1 cellular context compared by ENCODE assay signal in the genomic region with DNA sequence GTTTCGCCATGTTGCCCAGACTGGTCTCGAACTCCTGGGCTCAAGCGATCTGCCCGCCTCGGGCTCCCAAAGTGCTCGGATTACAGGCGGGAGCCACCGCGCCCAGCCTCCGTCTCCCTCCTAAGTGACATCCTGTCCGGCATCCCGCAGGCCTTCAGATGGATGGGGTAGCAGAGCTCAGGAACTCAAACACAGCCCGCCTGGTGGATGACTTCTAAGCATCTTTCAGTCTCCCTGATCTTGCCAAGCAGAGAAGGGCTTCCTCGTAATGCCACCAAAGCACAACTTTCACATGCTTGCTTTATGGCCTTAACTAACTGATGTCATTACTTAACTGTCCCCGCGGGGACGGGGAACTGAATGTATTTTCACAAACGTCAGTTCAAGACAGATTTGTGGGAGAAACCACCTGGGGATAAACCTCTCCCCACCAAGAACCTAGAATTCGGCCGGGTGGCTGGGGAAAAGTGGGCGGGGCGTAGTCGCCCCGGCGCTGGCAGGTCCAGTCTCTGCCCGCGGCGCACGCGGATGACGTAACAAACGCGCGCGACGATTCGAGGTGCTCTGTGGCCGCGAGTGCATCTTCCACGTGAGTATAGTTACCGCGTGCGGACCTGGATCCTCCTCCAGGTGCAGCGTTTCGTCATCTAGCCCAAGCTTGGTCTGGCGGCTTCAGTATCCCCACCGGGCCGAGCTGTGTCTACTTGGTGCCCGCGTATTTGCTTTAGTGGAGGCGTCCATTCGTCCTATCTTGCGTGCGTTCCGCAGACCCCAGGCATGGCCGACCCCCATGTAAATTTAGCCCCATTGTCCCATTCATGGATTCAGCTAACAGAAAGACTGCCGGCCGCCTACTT.
A peak's percentile ranks its signal among the peaks of the same experiment; 100 is the strongest.
TF ChIP-seq lines count a peak whose summit lies in the region.

A gene with protein sequence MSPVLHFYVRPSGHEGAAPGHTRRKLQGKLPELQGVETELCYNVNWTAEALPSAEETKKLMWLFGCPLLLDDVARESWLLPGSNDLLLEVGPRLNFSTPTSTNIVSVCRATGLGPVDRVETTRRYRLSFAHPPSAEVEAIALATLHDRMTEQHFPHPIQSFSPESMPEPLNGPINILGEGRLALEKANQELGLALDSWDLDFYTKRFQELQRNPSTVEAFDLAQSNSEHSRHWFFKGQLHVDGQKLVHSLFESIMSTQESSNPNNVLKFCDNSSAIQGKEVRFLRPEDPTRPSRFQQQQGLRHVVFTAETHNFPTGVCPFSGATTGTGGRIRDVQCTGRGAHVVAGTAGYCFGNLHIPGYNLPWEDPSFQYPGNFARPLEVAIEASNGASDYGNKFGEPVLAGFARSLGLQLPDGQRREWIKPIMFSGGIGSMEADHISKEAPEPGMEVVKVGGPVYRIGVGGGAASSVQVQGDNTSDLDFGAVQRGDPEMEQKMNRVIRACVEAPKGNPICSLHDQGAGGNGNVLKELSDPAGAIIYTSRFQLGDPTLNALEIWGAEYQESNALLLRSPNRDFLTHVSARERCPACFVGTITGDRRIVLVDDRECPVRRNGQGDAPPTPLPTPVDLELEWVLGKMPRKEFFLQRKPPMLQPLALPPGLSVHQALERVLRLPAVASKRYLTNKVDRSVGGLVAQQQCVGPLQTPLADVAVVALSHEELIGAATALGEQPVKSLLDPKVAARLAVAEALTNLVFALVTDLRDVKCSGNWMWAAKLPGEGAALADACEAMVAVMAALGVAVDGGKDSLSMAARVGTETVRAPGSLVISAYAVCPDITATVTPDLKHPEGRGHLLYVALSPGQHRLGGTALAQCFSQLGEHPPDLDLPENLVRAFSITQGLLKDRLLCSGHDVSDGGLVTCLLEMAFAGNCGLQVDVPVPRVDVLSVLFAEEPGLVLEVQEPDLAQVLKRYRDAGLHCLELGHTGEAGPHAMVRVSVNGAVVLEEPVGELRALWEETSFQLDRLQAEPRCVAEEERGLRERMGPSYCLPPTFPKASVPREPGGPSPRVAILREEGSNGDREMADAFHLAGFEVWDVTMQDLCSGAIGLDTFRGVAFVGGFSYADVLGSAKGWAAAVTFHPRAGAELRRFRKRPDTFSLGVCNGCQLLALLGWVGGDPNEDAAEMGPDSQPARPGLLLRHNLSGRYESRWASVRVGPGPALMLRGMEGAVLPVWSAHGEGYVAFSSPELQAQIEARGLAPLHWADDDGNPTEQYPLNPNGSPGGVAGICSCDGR (N-terminal part only) (plus strand): TSS at position 539 of the 857 bp plus-strand sequence. CDS start 4,649 bp downstream, outside the sequence.

TF ChIP-seq in HepG2, 621 proteins besides CTCF, POLR2A, EP300 and RAD21 (continued from another document and continues in another):
- TF ChIP-seq, protein P1, sequence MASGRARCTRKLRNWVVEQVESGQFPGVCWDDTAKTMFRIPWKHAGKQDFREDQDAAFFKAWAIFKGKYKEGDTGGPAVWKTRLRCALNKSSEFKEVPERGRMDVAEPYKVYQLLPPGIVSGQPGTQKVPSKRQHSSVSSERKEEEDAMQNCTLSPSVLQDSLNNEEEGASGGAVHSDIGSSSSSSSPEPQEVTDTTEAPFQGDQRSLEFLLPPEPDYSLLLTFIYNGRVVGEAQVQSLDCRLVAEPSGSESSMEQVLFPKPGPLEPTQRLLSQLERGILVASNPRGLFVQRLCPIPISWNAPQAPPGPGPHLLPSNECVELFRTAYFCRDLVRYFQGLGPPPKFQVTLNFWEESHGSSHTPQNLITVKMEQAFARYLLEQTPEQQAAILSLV (CRISPR knock-in tag; IDR thresholded peaks at IDR 0.05; ENCODE audit: borderline replicate concordance), result peak; percentile 96; the same call in 1 of the 2 replicates
- TF ChIP-seq ZNF768 (CRISPR knock-in tag; IDR thresholded peaks at IDR 0.05), result no peak
- TF ChIP-seq KMT2A (CRISPR knock-in tag; IDR thresholded peaks at IDR 0.05), result peak; percentile 79
- peak; percentile 22; the same call in 1 of the 2 replicates for TF ChIP-seq ZNF567 (CRISPR knock-in tag; IDR thresholded peaks at IDR 0.05; ENCODE audit: borderline replicate concordance)
- no peak for TF ChIP-seq ZSCAN21 (CRISPR knock-in tag; IDR thresholded peaks at IDR 0.05; ENCODE audit: borderline replicate concordance)
- no peak; the same call in 1 of the 2 replicates for TF ChIP-seq KLF12 (CRISPR knock-in tag; IDR thresholded peaks at IDR 0.05; ENCODE audit: borderline replicate concordance)
- TF ChIP-seq SYNCRIP (IDR thresholded peaks at IDR 0.05; ENCODE audit: insufficient read depth, low read depth, low read length), result no peak
- no peak for TF ChIP-seq NFE2 (CRISPR knock-in tag; IDR thresholded peaks at IDR 0.05)
- TF ChIP-seq, protein P2, sequence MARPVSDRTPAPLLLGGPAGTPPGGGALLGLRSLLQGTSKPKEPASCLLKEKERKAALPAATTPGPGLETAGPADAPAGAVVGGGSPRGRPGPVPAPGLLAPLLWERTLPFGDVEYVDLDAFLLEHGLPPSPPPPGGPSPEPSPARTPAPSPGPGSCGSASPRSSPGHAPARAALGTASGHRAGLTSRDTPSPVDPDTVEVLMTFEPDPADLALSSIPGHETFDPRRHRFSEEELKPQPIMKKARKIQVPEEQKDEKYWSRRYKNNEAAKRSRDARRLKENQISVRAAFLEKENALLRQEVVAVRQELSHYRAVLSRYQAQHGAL (CRISPR knock-in tag; IDR thresholded peaks at IDR 0.05; ENCODE audit: not compliant biosample characterization), result no peak
- TF ChIP-seq STAT5B (CRISPR knock-in tag; IDR thresholded peaks at IDR 0.05), result no peak
- no peak for TF ChIP-seq ZNF136 (CRISPR knock-in tag; IDR thresholded peaks at IDR 0.05; ENCODE audit: low read depth)
- TF ChIP-seq ZNF180 (CRISPR knock-in tag; IDR thresholded peaks at IDR 0.05; ENCODE audit: borderline replicate concordance, low read depth), result no peak
- TF ChIP-seq, protein P3, sequence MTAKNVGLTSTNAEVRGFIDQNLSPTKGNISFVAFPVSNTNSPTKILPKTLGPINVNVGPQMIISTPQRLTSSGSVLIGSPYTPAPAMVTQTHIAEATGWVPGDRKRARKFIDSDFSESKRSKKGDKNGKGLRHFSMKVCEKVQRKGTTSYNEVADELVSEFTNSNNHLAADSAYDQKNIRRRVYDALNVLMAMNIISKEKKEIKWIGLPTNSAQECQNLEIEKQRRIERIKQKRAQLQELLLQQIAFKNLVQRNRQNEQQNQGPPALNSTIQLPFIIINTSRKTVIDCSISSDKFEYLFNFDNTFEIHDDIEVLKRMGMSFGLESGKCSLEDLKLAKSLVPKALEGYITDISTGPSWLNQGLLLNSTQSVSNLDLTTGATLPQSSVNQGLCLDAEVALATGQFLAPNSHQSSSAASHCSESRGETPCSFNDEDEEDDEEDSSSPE (CRISPR knock-in tag; IDR thresholded peaks at IDR 0.05), result peak; percentile 85
- TF ChIP-seq, protein P4, sequence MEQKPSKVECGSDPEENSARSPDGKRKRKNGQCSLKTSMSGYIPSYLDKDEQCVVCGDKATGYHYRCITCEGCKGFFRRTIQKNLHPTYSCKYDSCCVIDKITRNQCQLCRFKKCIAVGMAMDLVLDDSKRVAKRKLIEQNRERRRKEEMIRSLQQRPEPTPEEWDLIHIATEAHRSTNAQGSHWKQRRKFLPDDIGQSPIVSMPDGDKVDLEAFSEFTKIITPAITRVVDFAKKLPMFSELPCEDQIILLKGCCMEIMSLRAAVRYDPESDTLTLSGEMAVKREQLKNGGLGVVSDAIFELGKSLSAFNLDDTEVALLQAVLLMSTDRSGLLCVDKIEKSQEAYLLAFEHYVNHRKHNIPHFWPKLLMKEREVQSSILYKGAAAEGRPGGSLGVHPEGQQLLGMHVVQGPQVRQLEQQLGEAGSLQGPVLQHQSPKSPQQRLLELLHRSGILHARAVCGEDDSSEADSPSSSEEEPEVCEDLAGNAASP (CRISPR knock-in tag; IDR thresholded peaks at IDR 0.05; ENCODE audit: borderline replicate concordance), result 0 out of 2 replicates have a peak, but pooled peaks have one; percentile 14
- TF ChIP-seq NKX3-1 (CRISPR knock-in tag; IDR thresholded peaks at IDR 0.05), result no peak
- TF ChIP-seq ZIK1 (CRISPR knock-in tag; IDR thresholded peaks at IDR 0.05; ENCODE audit: borderline replicate concordance, low read depth), result no peak
- TF ChIP-seq FIP1L1 (IDR thresholded peaks at IDR 0.05; ENCODE audit: borderline replicate concordance, insufficient read depth, low read depth, low read length), result no peak
- TF ChIP-seq CBX2 (IDR thresholded peaks at IDR 0.05; ENCODE audit: low read depth, low read length), result no peak
- no peak for TF ChIP-seq CBX2 (CRISPR knock-in tag; IDR thresholded peaks at IDR 0.05; ENCODE audit: low read depth)
- no peak for TF ChIP-seq ZKSCAN8 (CRISPR knock-in tag; IDR thresholded peaks at IDR 0.05; ENCODE audit: borderline replicate concordance)
- TF ChIP-seq, protein P5, sequence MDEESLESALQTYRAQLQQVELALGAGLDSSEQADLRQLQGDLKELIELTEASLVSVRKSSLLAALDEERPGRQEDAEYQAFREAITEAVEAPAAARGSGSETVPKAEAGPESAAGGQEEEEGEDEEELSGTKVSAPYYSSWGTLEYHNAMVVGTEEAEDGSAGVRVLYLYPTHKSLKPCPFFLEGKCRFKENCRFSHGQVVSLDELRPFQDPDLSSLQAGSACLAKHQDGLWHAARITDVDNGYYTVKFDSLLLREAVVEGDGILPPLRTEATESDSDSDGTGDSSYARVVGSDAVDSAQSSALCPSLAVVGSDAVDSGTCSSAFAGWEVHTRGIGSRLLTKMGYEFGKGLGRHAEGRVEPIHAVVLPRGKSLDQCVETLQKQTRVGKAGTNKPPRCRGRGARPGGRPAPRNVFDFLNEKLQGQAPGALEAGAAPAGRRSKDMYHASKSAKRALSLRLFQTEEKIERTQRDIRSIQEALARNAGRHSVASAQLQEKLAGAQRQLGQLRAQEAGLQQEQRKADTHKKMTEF (CRISPR knock-in tag; IDR thresholded peaks at IDR 0.05), result no peak
- no peak for TF ChIP-seq TCF12 (IDR thresholded peaks at IDR 0.05)
- no peak for TF ChIP-seq TCF12 (CRISPR knock-in tag; IDR thresholded peaks at IDR 0.05)
- no peak for TF ChIP-seq ZNF550 (CRISPR knock-in tag; IDR thresholded peaks at IDR 0.05; ENCODE audit: borderline replicate concordance)
- no peak for TF ChIP-seq CHD2 (IDR thresholded peaks at IDR 0.05; ENCODE audit: low read depth, low read length)
- peak; percentile 88 for TF ChIP-seq THAP11 (CRISPR knock-in tag; IDR thresholded peaks at IDR 0.05)
- no peak for TF ChIP-seq KAT2B (IDR thresholded peaks at IDR 0.05; ENCODE audit: borderline replicate concordance, low read depth, low read length)
- no peak for TF ChIP-seq FLYWCH1 (CRISPR knock-in tag; IDR thresholded peaks at IDR 0.05)
- TF ChIP-seq FOXC1 (CRISPR knock-in tag; IDR thresholded peaks at IDR 0.05; ENCODE audit: borderline replicate concordance), result peak; percentile 28; the same call in 1 of the 2 replicates
- peak; percentile 95 for TF ChIP-seq YEATS4 (CRISPR knock-in tag; IDR thresholded peaks at IDR 0.05; ENCODE audit: borderline replicate concordance)
- TF ChIP-seq, protein P6, sequence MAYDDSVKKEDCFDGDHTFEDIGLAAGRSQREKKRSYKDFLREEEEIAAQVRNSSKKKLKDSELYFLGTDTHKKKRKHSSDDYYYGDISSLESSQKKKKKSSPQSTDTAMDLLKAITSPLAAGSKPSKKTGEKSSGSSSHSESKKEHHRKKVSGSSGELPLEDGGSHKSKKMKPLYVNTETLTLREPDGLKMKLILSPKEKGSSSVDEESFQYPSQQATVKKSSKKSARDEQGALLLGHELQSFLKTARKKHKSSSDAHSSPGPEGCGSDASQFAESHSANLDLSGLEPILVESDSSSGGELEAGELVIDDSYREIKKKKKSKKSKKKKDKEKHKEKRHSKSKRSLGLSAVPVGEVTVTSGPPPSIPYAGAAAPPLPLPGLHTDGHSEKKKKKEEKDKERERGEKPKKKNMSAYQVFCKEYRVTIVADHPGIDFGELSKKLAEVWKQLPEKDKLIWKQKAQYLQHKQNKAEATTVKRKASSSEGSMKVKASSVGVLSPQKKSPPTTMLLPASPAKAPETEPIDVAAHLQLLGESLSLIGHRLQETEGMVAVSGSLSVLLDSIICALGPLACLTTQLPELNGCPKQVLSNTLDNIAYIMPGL (CRISPR knock-in tag; IDR thresholded peaks at IDR 0.05; ENCODE audit: borderline replicate concordance in 1 of 2, low read depth in 1 of 2), result peak; percentile 53 to 80; a peak in 3 of 4 replicates
- no peak for TF ChIP-seq ZNF572 (CRISPR knock-in tag; IDR thresholded peaks at IDR 0.05)
- TF ChIP-seq ZNF143 (CRISPR knock-in tag; IDR thresholded peaks at IDR 0.05), result peak; percentile 57
- 0 out of 2 replicates have a peak, but pooled peaks have one; percentile 79 for TF ChIP-seq ZBTB42 (CRISPR knock-in tag; IDR thresholded peaks at IDR 0.05)
- no peak for TF ChIP-seq KLF6 (CRISPR knock-in tag; IDR thresholded peaks at IDR 0.05)
- no peak for TF ChIP-seq FOXP1 (IDR thresholded peaks at IDR 0.05)
- no peak for TF ChIP-seq FOXP1 (CRISPR knock-in tag; IDR thresholded peaks at IDR 0.05)
- TF ChIP-seq, protein P7, sequence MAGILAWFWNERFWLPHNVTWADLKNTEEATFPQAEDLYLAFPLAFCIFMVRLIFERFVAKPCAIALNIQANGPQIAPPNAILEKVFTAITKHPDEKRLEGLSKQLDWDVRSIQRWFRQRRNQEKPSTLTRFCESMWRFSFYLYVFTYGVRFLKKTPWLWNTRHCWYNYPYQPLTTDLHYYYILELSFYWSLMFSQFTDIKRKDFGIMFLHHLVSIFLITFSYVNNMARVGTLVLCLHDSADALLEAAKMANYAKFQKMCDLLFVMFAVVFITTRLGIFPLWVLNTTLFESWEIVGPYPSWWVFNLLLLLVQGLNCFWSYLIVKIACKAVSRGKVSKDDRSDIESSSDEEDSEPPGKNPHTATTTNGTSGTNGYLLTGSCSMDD (CRISPR knock-in tag; IDR thresholded peaks at IDR 0.05), result no peak
- no peak; the same call in 1 of the 2 replicates for TF ChIP-seq ATF7-NPFF (CRISPR knock-in tag; IDR thresholded peaks at IDR 0.05; ENCODE audit: low read depth)
- peak; percentile 99 for TF ChIP-seq DMAP1 (CRISPR knock-in tag; IDR thresholded peaks at IDR 0.05)
- TF ChIP-seq, protein P8, sequence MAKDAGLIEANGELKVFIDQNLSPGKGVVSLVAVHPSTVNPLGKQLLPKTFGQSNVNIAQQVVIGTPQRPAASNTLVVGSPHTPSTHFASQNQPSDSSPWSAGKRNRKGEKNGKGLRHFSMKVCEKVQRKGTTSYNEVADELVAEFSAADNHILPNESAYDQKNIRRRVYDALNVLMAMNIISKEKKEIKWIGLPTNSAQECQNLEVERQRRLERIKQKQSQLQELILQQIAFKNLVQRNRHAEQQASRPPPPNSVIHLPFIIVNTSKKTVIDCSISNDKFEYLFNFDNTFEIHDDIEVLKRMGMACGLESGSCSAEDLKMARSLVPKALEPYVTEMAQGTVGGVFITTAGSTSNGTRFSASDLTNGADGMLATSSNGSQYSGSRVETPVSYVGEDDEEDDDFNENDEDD (CRISPR knock-in tag; IDR thresholded peaks at IDR 0.05; ENCODE audit: borderline replicate concordance), result peak; percentile 89; the same call in 1 of the 2 replicates
- TF ChIP-seq RORA (CRISPR knock-in tag; IDR thresholded peaks at IDR 0.05), result no peak
- TF ChIP-seq SIN3B (IDR thresholded peaks at IDR 0.05; ENCODE audit: low read length), result peak; percentile 90
- peak; percentile 66 for TF ChIP-seq ZNF788 (CRISPR knock-in tag; IDR thresholded peaks at IDR 0.05; ENCODE audit: borderline replicate concordance)
- no peak for TF ChIP-seq NCOA1 (CRISPR knock-in tag; IDR thresholded peaks at IDR 0.05)
- no peak for TF ChIP-seq CBFB (CRISPR knock-in tag; IDR thresholded peaks at IDR 0.05)
- peak; percentile 73 for TF ChIP-seq PHF8 (CRISPR knock-in tag; IDR thresholded peaks at IDR 0.05)
- no peak for TF ChIP-seq RNF2 (conservative IDR thresholded peaks at IDR 0.05; ENCODE audit: low read depth)
- peak; percentile 90 for TF ChIP-seq ZNF296 (CRISPR knock-in tag; conservative IDR thresholded peaks at IDR 0.05)
- TF ChIP-seq SP1 (IDR thresholded peaks at IDR 0.05), result no peak
- TF ChIP-seq SP1 (CRISPR knock-in tag; IDR thresholded peaks at IDR 0.05), result peak; percentile 91
